Comparison of ENCODE assay signal across 23 cellular contexts in the genomic region with DNA sequence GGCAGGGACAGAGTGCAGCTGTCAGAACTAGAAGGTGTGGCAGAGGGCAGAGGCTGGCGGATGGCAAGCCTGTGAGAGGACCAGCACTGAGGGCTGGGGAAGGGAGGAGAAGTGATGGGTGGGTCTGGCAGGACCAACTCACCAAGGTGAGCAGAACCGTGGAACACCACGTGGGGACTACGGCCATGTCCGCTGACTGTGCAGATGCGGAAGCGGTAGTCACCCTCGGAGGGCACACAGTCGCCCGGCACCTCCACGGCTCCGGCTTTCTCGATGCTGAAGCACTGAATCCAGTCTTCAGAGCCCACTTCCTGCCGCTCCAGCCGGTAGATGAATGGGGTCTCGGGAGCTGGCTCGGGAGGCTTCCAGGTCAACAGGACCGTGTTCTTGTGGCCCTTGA. TPM values are rescaled to one million over a fixed set of nuclear protein-coding genes. Genes with fewer than 3 reads are reported as not detected.
"Had no signal": no experiment of that assay in that cellular context is flagged by ENCODE, and none has a peak within 500 bp of the region (broad histone marks: within the 10 kb centered on the region; RNA-seq: fewer than 3 reads in every experiment).

No MANE protein-coding gene starts in this region.

- FAIRE-seq: endometrium had no signal

- H3K27ac ChIP-seq: breast epithelium, epithelial cell of prostate, esophagus squamous epithelium, heart right ventricle, spleen, thoracic aorta, uterus had no signal

- H3K4me3 ChIP-seq: breast epithelium, esophagus squamous epithelium, heart right ventricle, lung, mucosa of descending colon, spleen, thoracic aorta, uterus had no signal

- H3K27me3 ChIP-seq: breast epithelium, uterus had no signal

- H3K9me3 ChIP-seq: breast epithelium, esophagus squamous epithelium, heart right ventricle, mucosa of descending colon, spleen, thoracic aorta, uterus had no signal

- DNase-seq: activated CD4-positive, alpha-beta memory T cell treated with anti-CD3 and anti-CD28 coated beads, Interleukin-2, amount 10 ng/mL, durations not matched to agents 7 days and 5 days; activated CD4-positive, alpha-beta T cell treated with anti-CD3 and anti-CD28 coated beads for 1 hour; activated CD4-positive, alpha-beta T cell treated with anti-CD3 and anti-CD28 coated beads, Interleukin-2, amount 10 ng/mL, durations not matched to agents 7 days and 5 days; activated T-cell treated with anti-CD3 and anti-CD28 coated beads, Interleukin-2, amount 50 U/mL, for 48 hours; esophagus squamous epithelium; foreskin melanocyte; kidney glomerular epithelial cell; mucosa of descending colon; occipital lobe; spleen; stimulated activated CD4-positive, alpha-beta T cell treated with anti-CD3 and anti-CD28 coated beads, Interleukin-2, amount 100 ng/mL, for 48 hours; stimulated activated naive CD8-positive, alpha-beta T cell treated with anti-CD3 and anti-CD28 coated beads, Interleukin-15, Interleukin-2, amounts not matched to agents 100 U/mL and 50 U/mL, for 24 hours; T-helper 2 cell; uterus had no signal

- H3K36me3 ChIP-seq: breast epithelium, uterus had no signal

- H3K4me1 ChIP-seq: breast epithelium had no signal

RNA-seq across cellular contexts. Expression of a gene that starts 4.2 kb away (rescaled TPM):
- total RNA-seq: activated CD4-positive, alpha-beta memory T cell treated with anti-CD3 and anti-CD28 coated beads, Interleukin-2, amount 10 ng/mL, durations not matched to agents 7 days and 5 days; activated CD4-positive, alpha-beta T cell treated with anti-CD3 and anti-CD28 coated beads, Interleukin-2, amount 10 ng/mL, durations not matched to agents 7 days and 5 days had no signal

RNA-seq across cellular contexts. Expression of a gene that starts 5.0 kb away (rescaled TPM):
- total RNA-seq: activated CD4-positive, alpha-beta memory T cell treated with anti-CD3 and anti-CD28 coated beads, Interleukin-2, amount 10 ng/mL, durations not matched to agents 7 days and 5 days; activated CD4-positive, alpha-beta T cell treated with anti-CD3 and anti-CD28 coated beads, Interleukin-2, amount 10 ng/mL, durations not matched to agents 7 days and 5 days; activated T-helper 2 cell treated with anti-CD3 and anti-CD28 coated beads, Interferon-gamma antibody, Interleukin-2, Interleukin-4, amounts not matched to agents 10 μg/mL and 5 μg/mL and 100 μg/mL, durations not matched to agents 14 hours and 24 hours and 36 hours; esophagus squamous epithelium; glomerular endothelial cell; occipital lobe; pulmonary artery endothelial cell had no signal

RNA-seq across cellular contexts. Expression of a gene that starts 23.3 kb away (rescaled TPM):
- total RNA-seq: pulmonary artery endothelial cell had no signal
